Comparison of ENCODE assay signal across 13 cellular contexts in the genomic region with DNA sequence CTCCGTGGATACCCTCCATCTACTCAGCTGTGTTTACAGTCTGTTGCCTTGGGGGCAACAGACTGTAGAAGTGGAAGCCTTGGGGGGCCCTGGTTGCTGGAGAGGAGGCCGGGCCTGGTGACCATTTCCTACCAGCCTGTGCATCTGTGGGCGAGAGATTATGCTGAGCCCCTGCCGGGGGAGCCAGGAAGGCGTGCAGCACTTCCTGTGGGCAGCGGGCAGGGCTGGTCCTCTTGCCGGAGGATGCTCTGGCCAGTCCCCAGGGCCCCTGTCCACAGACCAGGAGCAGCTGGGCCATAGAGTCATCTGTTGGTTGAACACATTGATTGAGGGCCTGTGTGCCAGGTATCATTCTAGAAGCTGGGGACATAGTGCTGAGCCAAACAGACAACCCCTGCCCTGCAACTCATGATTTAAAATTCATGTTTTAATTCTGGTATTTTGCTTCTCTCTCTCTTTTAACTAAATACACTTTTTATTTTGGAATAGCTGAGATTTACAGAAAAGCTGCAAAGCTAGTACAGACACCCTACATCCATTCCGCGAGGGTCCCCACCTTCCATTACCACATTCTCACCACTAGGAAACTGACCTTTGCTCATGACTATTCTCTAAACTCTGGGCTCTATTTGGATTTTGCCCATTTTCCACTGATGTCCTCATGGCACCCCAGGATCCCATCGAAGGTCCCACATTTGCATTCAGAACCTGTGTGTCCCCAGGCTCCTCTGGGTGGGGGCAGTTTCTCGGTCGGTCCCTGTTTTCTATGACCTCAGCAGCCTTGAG. TPM values are rescaled to one million over a fixed set of nuclear protein-coding genes. Genes with fewer than 3 reads are reported as not detected.
A peak's percentile ranks its signal among the peaks of the same experiment; 100 is the strongest.
DNase-seq lines count a peak whose midpoint lies in the region; ATAC-seq, FAIRE-seq and TF ChIP-seq lines count a peak whose summit lies in the region.
"Had no signal": no experiment of that assay in that cellular context is flagged by ENCODE, and none has a peak within 500 bp of the region (broad histone marks: within the 10 kb centered on the region; RNA-seq: fewer than 3 reads in every experiment).

No MANE protein-coding gene starts in this region.

- intact Hi-C loops in kidney (cut with DNase I), result no loop called here
- intact Hi-C loops in prostate gland (cut with DNase I), result no loop called here

- in situ Hi-C loops in astrocyte of the cerebellum (cut with HindIII; ENCODE audit: low sequenced_read_pairs), result no loop called here
- in situ Hi-C loops in ACHN (cut with HindIII; ENCODE audit: low pct_ligation_motif_present, low pct_unique_long_range_greater_than_20kb, low sequenced_read_pairs), result no loop called here
- in situ Hi-C loops in GM23248 (cut with MboI), result no loop called here

- H3K27ac Mint-ChIP-seq in H9, result no peak overlapping the region
- H3K27ac Mint-ChIP-seq: activated CD4-positive, alpha-beta memory T cell treated with anti-CD3 and anti-CD28 coated beads, Interleukin-2, amount 10 ng/mL, durations not matched to agents 7 days and 5 days; activated T-helper 1 cell treated with anti-CD3 and anti-CD28 coated beads, Interleukin-12 subunit alpha, Interleukin-12 subunit beta, Interleukin-2, Interleukin-4 antibody, amounts not matched to agents 30 ng/mL and 10 ng/mL and 1 ng/mL, durations not matched to agents 14 hours and 24 hours and 36 hours had no signal

- H3K4ac ChIP-seq in H9 (ENCODE audit: low read depth, low read length), result no peak overlapping the region

- H3K9me3 ChIP-seq in H9 (ENCODE audit: control insufficient read depth, low read depth, low read length) (no peaks in the 10 kb centered on the region), kidney (ENCODE audit: control insufficient read depth in 1 of 2, low read length in 2 of 2) (no peaks in the 10 kb centered on the region), prostate gland (no peaks in the 10 kb centered on the region), GM23248 (ENCODE audit: low read depth) (no peaks in the 10 kb centered on the region)
- H3K9me3 ChIP-seq: heart left ventricle had no signal

- H3K4me3 Mint-ChIP-seq in H9, result no peak overlapping the region
- H3K4me3 Mint-ChIP-seq: activated CD4-positive, alpha-beta memory T cell treated with anti-CD3 and anti-CD28 coated beads, Interleukin-2, amount 10 ng/mL, durations not matched to agents 7 days and 5 days; activated T-helper 1 cell treated with anti-CD3 and anti-CD28 coated beads, Interleukin-12 subunit alpha, Interleukin-12 subunit beta, Interleukin-2, Interleukin-4 antibody, amounts not matched to agents 30 ng/mL and 10 ng/mL and 1 ng/mL, durations not matched to agents 14 hours and 24 hours and 36 hours had no signal

- H3K23ac ChIP-seq in H9 (ENCODE audit: insufficient read length, low read depth, low read length), result no peak overlapping the region

- H2AFZ ChIP-seq in H9 (ENCODE audit: low read length) (no peak overlapping the region), GM23248 (no peak overlapping the region)

- H3F3A ChIP-seq in GM23248 (ENCODE audit: insufficient read depth), result peaks cover 28% of the 10 kb centered on the region; the same call in 1 of the 2 replicates

- H4K20me1 ChIP-seq in H9 (ENCODE audit: control insufficient read depth, insufficient read depth, insufficient read length) (no peaks in the 10 kb centered on the region), GM23248 (ENCODE audit: insufficient read depth) (no peaks in the 10 kb centered on the region; the same call in 1 of the 2 replicates)

- peaks cover 0 to 13% (median 5%) of the 10 kb centered on the region in 3 experiments; a peak in 6 of 7 replicates for H3K36me3 Mint-ChIP-seq in H9 (ENCODE audit: insufficient read depth in 1 of 3, low read depth in 3 of 3)

- no peak overlapping the region for H3K9ac ChIP-seq in H9 (ENCODE audit: extremely low read depth, insufficient read length, low read length)
- H3K9ac ChIP-seq in kidney (ENCODE audit: low read length in 2 of 2), result no peak overlapping the region
- H3K9ac ChIP-seq in GM23248, result no peak overlapping the region

- ATAC-seq in GM19351 (IDR thresholded peaks at IDR 0.05; ENCODE audit: unreplicated experiment), result no peak
- ATAC-seq: heart left ventricle had no signal

- no peak overlapping the region for H4K91ac ChIP-seq in H9 (ENCODE audit: insufficient read length, low read depth, low read length)

- H3K79me2 ChIP-seq in H9 (ENCODE audit: insufficient read depth, low read length), result peaks cover 10% of the 10 kb centered on the region; the same call in 1 of the 2 replicates
- peaks cover 98% of the 10 kb centered on the region for H3K79me2 ChIP-seq in GM23248 (ENCODE audit: insufficient read depth)

- no peaks in the 10 kb centered on the region for H3K27me3 ChIP-seq in H9 (ENCODE audit: insufficient read depth, low read length)
- H3K27me3 ChIP-seq in prostate gland (replicated peaks; ENCODE audit: insufficient read depth), result no peaks in the 10 kb centered on the region
- no peaks in the 10 kb centered on the region for H3K27me3 ChIP-seq in GM23248 (replicated peaks; ENCODE audit: insufficient read depth)
- H3K27me3 ChIP-seq: heart left ventricle had no signal

- H2BK20ac ChIP-seq in H9 (ENCODE audit: low read depth, low read length, poor library complexity, severe bottlenecking), result no peak overlapping the region

- H3K4me3 ChIP-seq in astrocyte of the cerebellum (ENCODE audit: low read depth, low read length) (no peak overlapping the region), kidney (ENCODE audit: low read length in 2 of 2) (no peak overlapping the region), prostate gland (no peak overlapping the region), GM23248 (no peak overlapping the region)
- H3K4me3 ChIP-seq: heart left ventricle had no signal

- H3K14ac ChIP-seq in H9 (ENCODE audit: insufficient read depth, low read length), result no peak overlapping the region

- H3K36me3 ChIP-seq in kidney (ENCODE audit: control insufficient read depth in 1 of 2, insufficient read depth in 2 of 2, low read length in 2 of 2) (no peaks in the 10 kb centered on the region), prostate gland (no peaks in the 10 kb centered on the region), GM23248 (ENCODE audit: low read depth) (no peaks in the 10 kb centered on the region)

- H3K27me3 Mint-ChIP-seq in H9 (ENCODE audit: low read depth), result no peaks in the 10 kb centered on the region
- H3K27me3 Mint-ChIP-seq: activated CD4-positive, alpha-beta memory T cell treated with anti-CD3 and anti-CD28 coated beads, Interleukin-2, amount 10 ng/mL, durations not matched to agents 7 days and 5 days had no signal

- H2AK5ac ChIP-seq in H9 (ENCODE audit: insufficient read length, low read length), result no peak overlapping the region

- H3K9me2 ChIP-seq in GM23248 (ENCODE audit: insufficient read depth), result no peaks in the 10 kb centered on the region

- no peak overlapping the region for H2BK15ac ChIP-seq in H9 (ENCODE audit: low read depth, low read length)

- no peak overlapping the region for H2BK120ac ChIP-seq in H9 (ENCODE audit: low read depth, low read length, poor library complexity, severe bottlenecking)

- H3K4me2 ChIP-seq in H9 (ENCODE audit: insufficient read depth, insufficient read length, low read length), result no peak overlapping the region
- no peak overlapping the region for H3K4me2 ChIP-seq in GM23248 (ENCODE audit: unreplicated experiment)

- no CpG with 5 or more reads among the region's 12 CpGs for WGBS in H9 (ENCODE audit: extremely low coverage, insufficient read length, low lambda C conversion rate)
- 93% methylated on average over 12 of the region's 12 CpGs for WGBS in prostate gland
- WGBS in GM23248 (ENCODE audit: low coverage in 1 of 2, low lambda C conversion rate in 2 of 2, missing lambda C conversion rate in 2 of 2), 2 experiments, result 93 to 94% methylated on average over 11 to 12 of the region's 12 CpGs

- peak; percentile 39; the same call in 2 of the 3 replicates for TF ChIP-seq CTCF in H9 (conservative IDR thresholded peaks at IDR 0.05)
- peak; percentile 31 for TF ChIP-seq CTCF in astrocyte of the cerebellum (IDR thresholded peaks at IDR 0.05; ENCODE audit: low read depth, low read length, missing control alignments)
- peak; percentile 5 for TF ChIP-seq CTCF in kidney (IDR thresholded peaks at IDR 0.05; ENCODE audit: borderline replicate concordance, extremely low read depth, insufficient read depth)
- TF ChIP-seq CTCF in prostate gland (IDR thresholded peaks at IDR 0.05), result no peak

- H3K9me3 Mint-ChIP-seq in H9, result no peaks in the 10 kb centered on the region
- H3K9me3 Mint-ChIP-seq: activated CD4-positive, alpha-beta memory T cell treated with anti-CD3 and anti-CD28 coated beads, Interleukin-2, amount 10 ng/mL, durations not matched to agents 7 days and 5 days; activated T-helper 1 cell treated with anti-CD3 and anti-CD28 coated beads, Interleukin-12 subunit alpha, Interleukin-12 subunit beta, Interleukin-2, Interleukin-4 antibody, amounts not matched to agents 30 ng/mL and 10 ng/mL and 1 ng/mL, durations not matched to agents 14 hours and 24 hours and 36 hours had no signal

- no peak overlapping the region for H4K8ac ChIP-seq in H9 (replicated peaks; ENCODE audit: insufficient read length, low read depth, low read length)

- H3K23me2 ChIP-seq in H9 (ENCODE audit: insufficient read length, low read depth, low read length, poor library complexity, severe bottlenecking), result no peaks in the 10 kb centered on the region

- H3K79me1 ChIP-seq in H9 (ENCODE audit: insufficient read depth, low read depth, low read length, poor library complexity, severe bottlenecking), result no peaks in the 10 kb centered on the region

- no peak overlapping the region for H2BK5ac ChIP-seq in H9 (ENCODE audit: insufficient read length, low read length)

- H3K4me1 ChIP-seq in H9 (ENCODE audit: insufficient read depth, low read length) (no peaks in the 10 kb centered on the region; the same call in 1 of the 2 replicates), kidney (ENCODE audit: control insufficient read depth in 1 of 2, insufficient read depth in 1 of 2, low read depth in 1 of 2, low read length in 2 of 2) (peaks cover 26 to 28% of the 10 kb centered on the region in 2 donors), prostate gland (replicated peaks) (peaks cover 22% of the 10 kb centered on the region), GM23248 (ENCODE audit: insufficient read depth) (peaks cover 4% of the 10 kb centered on the region; the same call in 1 of the 2 replicates)

- no peak for FAIRE-seq in kidney (lab: Jason Lieb, UNC)
- FAIRE-seq: islet of Langerhans had no signal

- no peak overlapping the region for H3K56ac ChIP-seq in H9 (ENCODE audit: insufficient read length, low read depth, low read length)

- no peak overlapping the region for H3K18ac ChIP-seq in H9 (ENCODE audit: insufficient read length, low read depth, low read length)

- TF ChIP-seq POLR2A in prostate gland (IDR thresholded peaks at IDR 0.05), result no peak

- no peak for DNase-seq in H9
- DNase-seq in astrocyte of the cerebellum (ENCODE audit: low read depth), result no peak
- no peak for DNase-seq in kidney
- no peak for DNase-seq in prostate gland (ENCODE audit: low spot score)
- no peak for DNase-seq in ACHN
- DNase-seq in kidney glomerular epithelial cell (lab: John Stamatoyannopoulos, UW), result no peak
- DNase-seq in GM23248, result no peak
- DNase-seq: activated CD4-positive, alpha-beta memory T cell treated with anti-CD3 and anti-CD28 coated beads, Interleukin-2, amount 10 ng/mL, durations not matched to agents 7 days and 5 days; NCI-H1694 treated with DMSO at 0.1 percent for 48 hours had no signal

- H4K5ac ChIP-seq in H9 (ENCODE audit: insufficient read length, low read depth, low read length), result no peak overlapping the region

- no peak overlapping the region for H3T11ph ChIP-seq in H9 (ENCODE audit: low read length)

- H3K27ac ChIP-seq in H9 (ENCODE audit: insufficient read length, low read depth, low read length) (no peak overlapping the region), kidney (ENCODE audit: low read depth in 2 of 2, low read length in 2 of 2) (no peak overlapping the region), prostate gland (peak overlapping the region; percentile 78 to 96), GM23248 (no peak overlapping the region)
- H3K27ac ChIP-seq: heart left ventricle had no signal

- H3K4me1 Mint-ChIP-seq in H9, result peaks cover 22 to 32% of the 10 kb centered on the region in 2 experiments

- H2BK12ac ChIP-seq in H9 (ENCODE audit: insufficient read length, low read depth, low read length), result no peak overlapping the region

RNA-seq across cellular contexts. Expression of gene ERGIC1, which starts 11.3 kb away (rescaled TPM):
- total RNA-seq in H9 (2021), result 74.2 and 77.0 TPM in 2 replicates
- 183 TPM for total RNA-seq in kidney
- 88.0 TPM for polyA plus RNA-seq in kidney (ENCODE audit: insufficient read depth, low read depth, low replicate concordance)
- 100 to 1,000 TPM; 228 to 380 TPM for total RNA-seq in prostate gland
- 233 and 235 TPM in 2 replicates for total RNA-seq in GM23248 (2014; rRNA removed; shearing (Covaris generic))
- polyA plus RNA-seq in GM23248 (2016; fragmentation: Nextera tagmentation; extraction: Ambion mirVana), result 66.4 and 75.8 TPM in 2 replicates

Comparison
In these comparisons a context has a peak if more than half of its experiments do, and no peak if none do; other contexts are left out.
1. H3K27ac ChIP-seq: peak in prostate gland (2 of 2); none in H9 (single experiment), kidney (0 of 2) and GM23248 (single experiment).
2. CTCF ChIP-seq: peak in H9 (single experiment), astrocyte of the cerebellum (single experiment) and kidney (single experiment); none in prostate gland (0 of 4).